In genomic region chr19:49425922-49426592, GRCh38 we compare ENCODE assay signal across 11 cellular contexts. TPM values are rescaled to one million over a fixed set of nuclear protein-coding genes. Genes with fewer than 3 reads are reported as not detected.
DNase-seq lines count a peak whose midpoint lies in the region; ATAC-seq, FAIRE-seq and TF ChIP-seq lines count a peak whose summit lies in the region.
"Had no signal": no experiment of that assay in that cellular context is flagged by ENCODE, and none has a peak within 500 bp of the region (broad histone marks: within the 10 kb centered on the region; RNA-seq: fewer than 3 reads in every experiment).

No MANE protein-coding gene starts in this region.

- intact Hi-C loops in kidney (cut with DNase I), result no loop called here

- TF ChIP-seq CTCF in GM13977 (IDR thresholded peaks at IDR 0.05; ENCODE audit: extremely low read depth, insufficient read depth, missing control alignments) (no peak), kidney (IDR thresholded peaks at IDR 0.05; ENCODE audit: borderline replicate concordance, extremely low read depth, insufficient read depth) (no peak)

- H3K4me1 ChIP-seq in iPS-18a (ENCODE audit: control insufficient read depth, low read depth, low read length) (peaks cover 16% of the 10 kb centered on the region), kidney (ENCODE audit: control insufficient read depth in 1 of 2, insufficient read depth in 1 of 2, low read depth in 1 of 2, low read length in 2 of 2) (peaks cover 0 to 5% of the 10 kb centered on the region in 2 donors)

- DNase-seq in DMS153 (lab: John Stamatoyannopoulos, UW) (peak; percentile 53), GM13977 (ENCODE audit: low spot score) (peak; percentile 37), RPMI8226 (peak; percentile 42), kidney (no peak), hypothalamus (lab: John Stamatoyannopoulos, UW) (no peak)
- DNase-seq: MV-4-11 had no signal

- FAIRE-seq in kidney (lab: Jason Lieb, UNC), result no peak

- in situ Hi-C loops in GM13977 (cut with MboI; ENCODE audit: low pct_unique_long_range_greater_than_20kb, low sequenced_read_pairs, unreplicated experiment), result no loop called here

- H3K9ac ChIP-seq in iPS-18a (ENCODE audit: low read length) (no peak overlapping the region), kidney (ENCODE audit: low read length in 2 of 2) (no peak overlapping the region)

- H3K27ac ChIP-seq in iPS-18a (ENCODE audit: low read length) (no peak overlapping the region), kidney (ENCODE audit: low read depth in 2 of 2, low read length in 2 of 2) (no peak overlapping the region)

- H3K36me3 ChIP-seq in iPS-18a (ENCODE audit: control insufficient read depth, low read depth, low read length) (no peaks in the 10 kb centered on the region), kidney (ENCODE audit: control insufficient read depth in 1 of 2, insufficient read depth in 2 of 2, low read length in 2 of 2) (no peaks in the 10 kb centered on the region)

- H3K9me3 ChIP-seq in iPS-18a (ENCODE audit: control insufficient read depth, low read depth, low read length) (no peaks in the 10 kb centered on the region), kidney (ENCODE audit: control insufficient read depth in 1 of 2, low read length in 2 of 2) (no peaks in the 10 kb centered on the region)

- peaks cover 77% of the 10 kb centered on the region for H3K27me3 ChIP-seq in iPS-18a (ENCODE audit: control insufficient read depth, insufficient read depth, low read length)

- no peak for ATAC-seq in GM18867 (IDR thresholded peaks at IDR 0.05; ENCODE audit: unreplicated experiment)

- H3K4me3 ChIP-seq in iPS-18a (ENCODE audit: low read length) (peak overlapping the region; percentile 32), kidney (ENCODE audit: low read length in 2 of 2) (no peak overlapping the region)

RNA-seq across cellular contexts. Expression of gene GFY, which starts 0.9 kb away (rescaled TPM):
- not detected for total RNA-seq in kidney
- not detected for polyA plus RNA-seq in kidney (ENCODE audit: insufficient read depth, low read depth, low replicate concordance)
- total RNA-seq: kidney epithelial cell; progenitor cell of endocrine pancreas; T-helper 1 cell treated with Interleukin-12 subunit alpha and Interleukin-12 subunit beta and Interleukin-4 antibody, amounts not matched to agents 30 ng/mL and 1 ng/mL, for 36 hours had no signal

RNA-seq across cellular contexts. Expression of gene PTH2, which starts 2.8 kb away (rescaled TPM):
- total RNA-seq in kidney, result not detected
- polyA plus RNA-seq in kidney (ENCODE audit: insufficient read depth, low read depth, low replicate concordance), result not detected
- total RNA-seq: kidney epithelial cell; progenitor cell of endocrine pancreas; T-helper 1 cell treated with Interleukin-12 subunit alpha and Interleukin-12 subunit beta and Interleukin-4 antibody, amounts not matched to agents 30 ng/mL and 1 ng/mL, for 36 hours had no signal

RNA-seq across cellular contexts. Expression of gene SLC17A7, which starts 15.3 kb away (rescaled TPM):
- total RNA-seq in kidney, result 1.4 TPM
- polyA plus RNA-seq in kidney (ENCODE audit: insufficient read depth, low read depth, low replicate concordance), result 0.45 TPM
- total RNA-seq: kidney epithelial cell had no signal

RNA-seq across cellular contexts. Expression of gene PIH1D1, which starts 25.6 kb away (rescaled TPM):
- 74.0 TPM for total RNA-seq in kidney
- 97.2 TPM for polyA plus RNA-seq in kidney (ENCODE audit: insufficient read depth, low read depth, low replicate concordance)

RNA-seq across cellular contexts. Expression of gene ALDH16A1, which starts 27.0 kb away (rescaled TPM):
- total RNA-seq in kidney, result 31.8 TPM
- 26.8 TPM for polyA plus RNA-seq in kidney (ENCODE audit: insufficient read depth, low read depth, low replicate concordance)

Comparison
In these comparisons a context has a peak if more than half of its experiments do, and no peak if none do; other contexts are left out.
1. DNase-seq: peak in DMS153 (single experiment), GM13977 (single experiment) and RPMI8226 (single experiment); none in kidney (single experiment) and hypothalamus (0 of 51).